3 cellular contexts compared by ENCODE assay signal in the genomic region with DNA sequence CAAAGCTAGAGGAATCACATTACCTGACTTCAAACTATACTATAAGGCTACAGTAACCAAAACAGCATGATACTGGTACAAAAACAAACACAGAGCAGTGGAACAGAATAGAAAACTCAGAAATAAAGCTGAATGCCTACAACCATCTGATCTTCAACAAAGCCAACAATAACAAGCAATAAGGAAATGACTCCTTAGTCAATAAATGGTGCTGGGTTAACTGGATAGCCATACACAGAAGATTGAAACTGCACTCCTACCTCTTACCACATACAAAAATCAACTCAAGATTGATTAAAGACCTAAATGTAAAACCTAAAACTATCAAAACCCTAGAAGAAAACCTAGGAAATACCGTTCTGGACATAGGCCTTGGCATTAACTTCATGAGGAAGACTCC.
"Had no signal": no experiment of that assay in that cellular context is flagged by ENCODE, and none has a peak within 500 bp of the region (broad histone marks: within the 10 kb centered on the region; RNA-seq: fewer than 3 reads in every experiment).

No MANE protein-coding gene starts in this region.

- H3K4me3 ChIP-seq: GM12878 had no signal

- DNase-seq: GDM1, GF-D8 had no signal

- ATAC-seq: GM12878 had no signal
